Comparison of ENCODE assay signal across 12 cellular contexts in the genomic region with DNA sequence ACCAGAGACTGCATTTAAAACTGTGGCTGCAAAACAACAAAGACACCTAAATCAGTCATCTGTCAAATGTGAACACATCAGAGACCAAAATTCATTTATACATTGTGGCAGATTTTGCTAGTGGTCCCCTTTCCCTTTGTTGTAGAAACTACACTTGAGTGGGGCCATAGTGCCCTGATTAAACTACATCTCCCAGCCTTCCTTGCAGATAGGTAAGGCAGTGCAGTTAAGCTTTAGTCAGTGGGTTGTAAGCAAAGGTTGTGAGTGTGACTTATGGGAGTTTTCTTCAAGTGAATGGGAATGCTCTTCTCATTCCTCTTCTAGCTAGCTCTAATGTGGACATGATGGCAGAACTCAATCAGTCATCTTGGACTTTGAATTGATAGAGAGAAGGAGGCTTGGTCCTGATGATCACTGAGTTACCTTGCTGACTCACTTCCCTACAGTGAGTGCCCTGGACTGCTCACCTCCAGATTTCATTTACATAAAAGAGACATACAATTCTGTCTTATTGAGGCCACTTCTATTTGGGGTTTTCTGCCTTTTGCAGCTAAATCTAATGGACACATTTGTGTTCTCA. TPM values are rescaled to one million over a fixed set of nuclear protein-coding genes. Genes with fewer than 3 reads are reported as not detected.
A peak's percentile ranks its signal among the peaks of the same experiment; 100 is the strongest.
DNase-seq lines count a peak whose midpoint lies in the region; ATAC-seq, FAIRE-seq and TF ChIP-seq lines count a peak whose summit lies in the region.
"Had no signal": no experiment of that assay in that cellular context is flagged by ENCODE, and none has a peak within 500 bp of the region (broad histone marks: within the 10 kb centered on the region; RNA-seq: fewer than 3 reads in every experiment).

No MANE protein-coding gene starts in this region.

- no peaks in the 10 kb centered on the region for H3K36me3 ChIP-seq in GM12878 (ENCODE audit: control insufficient read depth in 2 of 2, insufficient read depth in 2 of 2, low read length in 1 of 2)
- H3K36me3 ChIP-seq: left lung had no signal

- peak overlapping the region; percentile 88 for H3K4me2 ChIP-seq in GM12878 (ENCODE audit: control insufficient read depth, insufficient read depth)

- DNase-seq in GM12878 (ENCODE audit: low read depth, low spot score) (no peak), SIG-M5 treated with dmso at 0.1 percent for 504 hours (lab: John Stamatoyannopoulos, UW; ENCODE audit: unreplicated experiment) (no peak), inferior parietal cortex (ENCODE audit: extremely low spot score) (no peak)
- DNase-seq: CD4-positive, alpha-beta T cell; glutamatergic neuron; left lung; NCI-H2171 treated with DMSO at 0.1 percent for 48 hours had no signal

- peaks cover 28% of the 10 kb centered on the region for H3K4me1 Mint-ChIP-seq in stimulated activated memory B cell treated with anti-CD40 and anti-IgM and Interleukin-4, amounts not matched to agents 10 μg/mL and 1 μg/mL and 100 μg/mL, for 72 hours

- SMC1A ChIA-PET in GM12878 (lab: Charles Lee; ENCODE audit: uncharacterized antibody, unreplicated experiment): interaction anchor here (0.6 to 10.5 kb wide), 17 partner anchors 11 to 499 kb away, joined by 3 to 256 read pairs (median 13); partner anchors contain the start of genes ATOX1, G3BP1 and SLC36A1

- CTCF ChIA-PET in GM12878 (lab: Yijun Ruan, JAX): interaction anchor here (1.0 to 13.7 kb wide), 17 partner anchors 10 to 274 kb away, joined by 3 to 294 read pairs (median 11); partner anchors contain the start of genes G3BP1 and SLC36A1

- FAIRE-seq in GM12878 (lab: Jason Lieb, UNC): no peak

- POLR2A ChIA-PET in GM12878 (lab: Charles Lee): interaction anchor here (0.8 to 5.8 kb wide), 12 partner anchors 12 to 67 kb away, joined by 3 to 37 read pairs (median 6); partner anchors contain the start of genes ATOX1 and G3BP1

- no peaks in the 10 kb centered on the region for H3K9me3 ChIP-seq in GM12878 (replicated peaks; ENCODE audit: control insufficient read depth, insufficient read depth, low read length)
- H3K9me3 ChIP-seq: left lung had no signal

- H3K9me3 Mint-ChIP-seq in stimulated activated memory B cell treated with anti-CD40 and anti-IgM and Interleukin-4, amounts not matched to agents 10 μg/mL and 1 μg/mL and 100 μg/mL, for 72 hours: no peaks in the 10 kb centered on the region
- H3K9me3 Mint-ChIP-seq: activated CD8-positive, alpha-beta T cell treated with anti-CD3 and anti-CD28 coated beads for 36 hours; CD4-positive, alpha-beta T cell had no signal

- BruUV-seq in GM12878 (replicated peaks; lab: Mats Ljungman, UMichigan): no TSS peak

- H3K27me3 Mint-ChIP-seq in stimulated activated memory B cell treated with anti-CD40 and anti-IgM and Interleukin-4, amounts not matched to agents 10 μg/mL and 1 μg/mL and 100 μg/mL, for 72 hours: no peaks in the 10 kb centered on the region
- H3K27me3 Mint-ChIP-seq: activated CD8-positive, alpha-beta T cell treated with anti-CD3 and anti-CD28 coated beads for 36 hours; CD4-positive, alpha-beta T cell had no signal

- no peaks in the 10 kb centered on the region for H4K20me1 ChIP-seq in GM12878 (ENCODE audit: control insufficient read depth, insufficient read depth)

- H2AFZ ChIP-seq in GM12878 (ENCODE audit: control insufficient read depth, low read depth, low read length): peak overlapping the region; percentile 58

- intact Hi-C loops in GM12878 (cut with micrococcal nuclease; ENCODE audit: unreplicated experiment): loop anchor here (1.0 to 5.0 kb wide), 4 partner anchors 19 to 63 kb away; partner anchors contain the start of gene G3BP1

- in situ Hi-C loops in GM12878 (cut with MboI): no loop called here

- no peak for TF ChIP-seq RAD21 in GM12878 (IDR thresholded peaks at IDR 0.05; ENCODE audit: insufficient read depth, low read depth, low read length)

- peaks cover 60% of the 10 kb centered on the region for H3K4me1 ChIP-seq in GM12878 (ENCODE audit: control insufficient read depth, insufficient read depth, low read length)

- H3K79me2 ChIP-seq in GM12878 (ENCODE audit: control insufficient read depth, insufficient read depth, low read length): no peaks in the 10 kb centered on the region

- TF ChIP-seq EP300 in GM12878 (IDR thresholded peaks at IDR 0.05; ENCODE audit: borderline replicate concordance in 1 of 2, control insufficient read depth in 1 of 2, low read depth in 2 of 2, low read length in 2 of 2): no peak

- no peak overlapping the region for H3K4me3 Mint-ChIP-seq in stimulated activated memory B cell treated with anti-CD40 and anti-IgM and Interleukin-4, amounts not matched to agents 10 μg/mL and 1 μg/mL and 100 μg/mL, for 72 hours
- H3K4me3 Mint-ChIP-seq: activated CD8-positive, alpha-beta T cell treated with anti-CD3 and anti-CD28 coated beads for 36 hours; CD4-positive, alpha-beta T cell had no signal

- ATAC-seq in GM19395 (IDR thresholded peaks at IDR 0.05; ENCODE audit: unreplicated experiment): peak; percentile 22
- peak; percentile 26 for ATAC-seq in HG03280 (IDR thresholded peaks at IDR 0.05; ENCODE audit: unreplicated experiment)
- ATAC-seq in GM12878: peak; percentile 56
- ATAC-seq in stimulated activated memory B cell treated with anti-CD40 and anti-IgM and Interleukin-4, amounts not matched to agents 10 μg/mL and 1 μg/mL and 100 μg/mL, for 72 hours: peak; percentile 52
- no peak for ATAC-seq in HG02588 (IDR thresholded peaks at IDR 0.05; ENCODE audit: unreplicated experiment)
- ATAC-seq: left lung had no signal

- TF ChIP-seq CTCF in GM12878 (IDR thresholded peaks at IDR 0.05 in 2 of 3, conservative IDR thresholded peaks at IDR 0.05 in 1 of 3; ENCODE audit: control insufficient read depth in 2 of 3, extremely low read depth in 1 of 3, insufficient read depth in 1 of 3, low read depth in 3 of 3, low read length in 3 of 3): no peak

- peak overlapping the region; percentile 94 for H3K27ac ChIP-seq in GM12878 (ENCODE audit: control insufficient read depth, insufficient read depth)

- peak overlapping the region; percentile 20 for H3K4me3 ChIP-seq in GM12878
- H3K4me3 ChIP-seq: left lung had no signal

- H3K27ac Mint-ChIP-seq in stimulated activated memory B cell treated with anti-CD40 and anti-IgM and Interleukin-4, amounts not matched to agents 10 μg/mL and 1 μg/mL and 100 μg/mL, for 72 hours: peak overlapping the region; percentile 86
- H3K27ac Mint-ChIP-seq: activated CD8-positive, alpha-beta T cell treated with anti-CD3 and anti-CD28 coated beads for 36 hours; CD4-positive, alpha-beta T cell had no signal

- peak overlapping the region; percentile 55 for H3K9ac ChIP-seq in GM12878 (ENCODE audit: control insufficient read depth, insufficient read depth, low read length)

- RAD21 ChIA-PET in GM12878 (lab: Charles Lee; ENCODE audit: unreplicated experiment): interaction anchor here (0.9 to 9.3 kb wide), 16 partner anchors 10 to 70 kb away, joined by 3 to 125 read pairs (median 9); partner anchors contain the start of gene G3BP1

- H3K27me3 ChIP-seq in GM12878 (replicated peaks in 1 of 2; ENCODE audit: control insufficient read depth in 2 of 2, insufficient read depth in 2 of 2, low read length in 1 of 2): no peaks in the 10 kb centered on the region
- H3K27me3 ChIP-seq: left lung had no signal

- H3K36me3 Mint-ChIP-seq in stimulated activated memory B cell treated with anti-CD40 and anti-IgM and Interleukin-4, amounts not matched to agents 10 μg/mL and 1 μg/mL and 100 μg/mL, for 72 hours: no peaks in the 10 kb centered on the region

- TF ChIP-seq POLR2A in GM12878 (IDR thresholded peaks at IDR 0.05; ENCODE audit: low read depth, low read length): no peak

RNA-seq across cellular contexts. Expression of gene SPARC, which starts 35.2 kb away (rescaled TPM):
- total RNA-seq in GM12878 (2013; cell fraction: nucleolus; rRNA removed): 4.7 and 7.5 TPM in 2 replicates
- 49.3 and 52.9 TPM in 2 replicates for total RNA-seq in GM12878 (2014; rRNA removed)
- 40.7 and 41.6 TPM in 2 replicates for total RNA-seq in GM12878 (2014; rRNA removed; fragmentation: Illumina TruSeq; extraction: Trizol)
- total RNA-seq in GM12878 (2021): 81.7 and 89.7 TPM in 2 replicates
- 16.9 TPM for polyA plus RNA-seq in GM12878 (2011; ENCODE audit: low read depth)
- polyA plus RNA-seq in GM12878 (2011; rRNA removed): 21.3 and 29.6 TPM in 2 replicates
- polyA plus RNA-seq in GM12878 (2011; cell fraction: cytosol; rRNA removed): 27.5 and 37.0 TPM in 2 replicates
- polyA plus RNA-seq in GM12878 (2011; cell fraction: nucleus; rRNA removed): 26.6 and 29.9 TPM in 2 replicates
- 34.9 and 54.3 TPM in 2 replicates for polyA plus RNA-seq in GM12878 (2012)
- 49.9 and 70.3 TPM in 2 replicates for polyA plus RNA-seq in GM12878 (2014; fragmentation: Illumina TruSeq; extraction: Trizol)
- 10 to 100 TPM; 42.9 to 62.5 TPM for polyA plus RNA-seq in GM12878 (2014; fragmentation: Nextera tagmentation; extraction: Ambion mirVana)
- polyA plus RNA-seq in GM12878 (2014; rRNA removed): 51.5 and 62.0 TPM in 2 replicates
- polyA plus RNA-seq in GM12878 (2016; fragmentation: Nextera tagmentation; extraction: Ambion mirVana): 100 to 1,000 TPM; 141 to 154 TPM
- 16.0 and 23.7 TPM in 2 replicates for polyA minus RNA-seq in GM12878 (2011; rRNA and poly(A)+ RNA removed)
- polyA minus RNA-seq in GM12878 (2011; cell fraction: cytosol; rRNA and poly(A)+ RNA removed): 6.7 and 10.8 TPM in 2 replicates
- polyA minus RNA-seq in GM12878 (2011; cell fraction: nucleus; rRNA and poly(A)+ RNA removed): 1.9 and 3.7 TPM in 2 replicates
- total RNA-seq: activated CD8-positive, alpha-beta T cell treated with anti-CD3 and anti-CD28 coated beads for 36 hours had no signal

RNA-seq across cellular contexts. Expression of gene ATOX1, which starts 36.5 kb away (rescaled TPM):
- total RNA-seq in GM12878 (2013; cell fraction: nucleolus; rRNA removed): 94.2 and 105 TPM in 2 replicates
- 136 and 139 TPM in 2 replicates for total RNA-seq in GM12878 (2014; rRNA removed)
- 130 and 139 TPM in 2 replicates for total RNA-seq in GM12878 (2014; rRNA removed; fragmentation: Illumina TruSeq; extraction: Trizol)
- total RNA-seq in GM12878 (2021): 140 and 158 TPM in 2 replicates
- polyA plus RNA-seq in GM12878 (2011; ENCODE audit: low read depth): 89.5 TPM
- polyA plus RNA-seq in GM12878 (2011; rRNA removed): 94.4 and 161 TPM in 2 replicates
- polyA plus RNA-seq in GM12878 (2011; cell fraction: cytosol; rRNA removed): 375 and 451 TPM in 2 replicates
- polyA plus RNA-seq in GM12878 (2011; cell fraction: nucleus; rRNA removed): 134 and 141 TPM in 2 replicates
- 153 and 189 TPM in 2 replicates for polyA plus RNA-seq in GM12878 (2012)
- polyA plus RNA-seq in GM12878 (2014; fragmentation: Illumina TruSeq; extraction: Trizol): 138 and 231 TPM in 2 replicates
- polyA plus RNA-seq in GM12878 (2014; fragmentation: Nextera tagmentation; extraction: Ambion mirVana): 100 to 1,000 TPM; 576 to 642 TPM
- 237 and 259 TPM in 2 replicates for polyA plus RNA-seq in GM12878 (2014; rRNA removed)
- polyA plus RNA-seq in GM12878 (2016; fragmentation: Nextera tagmentation; extraction: Ambion mirVana): 100 to 1,000 TPM; 377 to 419 TPM
- 179 and 269 TPM in 2 replicates for polyA minus RNA-seq in GM12878 (2011; rRNA and poly(A)+ RNA removed)
- 52.4 and 56.0 TPM in 2 replicates for polyA minus RNA-seq in GM12878 (2011; cell fraction: cytosol; rRNA and poly(A)+ RNA removed)
- polyA minus RNA-seq in GM12878 (2011; cell fraction: nucleus; rRNA and poly(A)+ RNA removed): 54.5 and 83.6 TPM in 2 replicates

RNA-seq across cellular contexts. Expression of gene G3BP1, which starts 49.9 kb away (rescaled TPM):
- total RNA-seq in GM12878 (2013; cell fraction: nucleolus; rRNA removed): 192 and 198 TPM in 2 replicates
- total RNA-seq in GM12878 (2014; rRNA removed) (137 and 148 TPM in 2 replicates), GM12878 (2014; rRNA removed; fragmentation: Illumina TruSeq; extraction: Trizol) (182 and 190 TPM in 2 replicates), GM12878 (2021) (255 and 269 TPM in 2 replicates)
- 39.6 TPM for polyA plus RNA-seq in GM12878 (2011; ENCODE audit: low read depth)
- polyA plus RNA-seq in GM12878 (2011; rRNA removed) (113 and 119 TPM in 2 replicates), GM12878 (2014; fragmentation: Illumina TruSeq; extraction: Trizol) (158 TPM in 2 replicates), GM12878 (2014; fragmentation: Nextera tagmentation; extraction: Ambion mirVana) (10 to 100 TPM; 49.7 to 52.7 TPM), GM12878 (2014; rRNA removed) (86.7 and 87.0 TPM in 2 replicates), GM12878 (2016; fragmentation: Nextera tagmentation; extraction: Ambion mirVana) (100 to 1,000 TPM; 416 to 438 TPM)
- polyA plus RNA-seq in GM12878 (2011; cell fraction: cytosol; rRNA removed): 57.4 and 66.1 TPM in 2 replicates
- 40.4 and 54.9 TPM in 2 replicates for polyA plus RNA-seq in GM12878 (2011; cell fraction: nucleus; rRNA removed)
- 70.4 and 72.8 TPM in 2 replicates for polyA plus RNA-seq in GM12878 (2012)
- polyA minus RNA-seq in GM12878 (2011; rRNA and poly(A)+ RNA removed): 140 and 194 TPM in 2 replicates
- 67.5 and 113 TPM in 2 replicates for polyA minus RNA-seq in GM12878 (2011; cell fraction: cytosol; rRNA and poly(A)+ RNA removed)
- polyA minus RNA-seq in GM12878 (2011; cell fraction: nucleus; rRNA and poly(A)+ RNA removed): 80.6 and 162 TPM in 2 replicates
